10 cellular contexts compared by ENCODE assay signal in the genomic region with DNA sequence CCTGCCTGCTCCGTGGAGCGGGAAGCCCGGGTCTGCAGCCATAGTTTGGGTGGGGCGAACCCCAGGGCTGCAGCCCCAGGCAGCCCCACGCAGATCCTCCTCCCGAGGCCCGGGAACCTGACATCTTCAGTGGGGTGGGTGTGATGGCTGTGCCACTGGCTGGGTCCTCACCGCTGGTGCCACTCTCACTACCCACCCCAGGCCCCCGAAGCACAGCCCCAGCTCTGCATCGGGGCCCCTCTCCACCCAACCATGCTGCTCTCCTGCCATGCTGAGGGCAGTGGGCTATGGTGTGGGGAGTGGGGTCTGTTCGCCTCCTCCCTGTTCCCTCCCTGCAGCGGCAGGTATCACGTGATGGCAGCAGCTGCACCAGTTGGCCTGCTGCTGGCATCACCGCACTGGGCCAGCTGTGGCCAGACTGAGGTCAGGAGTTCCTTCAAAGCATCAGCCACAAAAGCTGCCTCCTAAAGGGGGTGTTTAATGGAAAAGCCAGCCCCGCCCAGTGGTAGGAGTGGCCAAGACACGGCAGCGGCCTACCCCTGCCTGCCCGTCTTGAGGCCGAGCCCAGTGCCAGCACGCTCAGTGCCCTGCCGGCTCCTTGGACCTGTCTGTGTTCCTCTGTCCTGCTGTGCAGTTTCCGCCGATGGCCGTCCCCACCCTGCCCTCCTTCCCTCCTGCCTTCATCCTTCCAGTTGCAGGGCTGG. TPM values are rescaled to one million over a fixed set of nuclear protein-coding genes. Genes with fewer than 3 reads are reported as not detected.
DNase-seq lines count a peak whose midpoint lies in the region; ATAC-seq, FAIRE-seq and TF ChIP-seq lines count a peak whose summit lies in the region.
"Had no signal": no experiment of that assay in that cellular context is flagged by ENCODE, and none has a peak within 500 bp of the region (broad histone marks: within the 10 kb centered on the region; RNA-seq: fewer than 3 reads in every experiment).

No MANE protein-coding gene starts in this region.

- peaks cover 26% of the 10 kb centered on the region for H3K79me2 ChIP-seq in GM12878 (ENCODE audit: control insufficient read depth, insufficient read depth, low read length)
- H3K79me2 ChIP-seq in mammary epithelial cell (ENCODE audit: insufficient read depth, low read length): peaks cover 50% of the 10 kb centered on the region

- CTCF ChIA-PET in GM12878 (lab: Yijun Ruan, JAX): no interaction called here
- CTCF ChIA-PET in mammary epithelial cell (lab: Charles Lee; ENCODE audit: low non-redundant PET): no interaction called here

- in situ Hi-C loops in GM12878 (cut with MboI) (no loop called here), mammary epithelial cell (cut with MboI; ENCODE audit: low sequenced_read_pairs in 2 of 2) (loop anchor here in 1 of 2 donors (25.0 kb wide), 1 partner anchor 106 kb away; no protein-coding TSS in a partner anchor)

- H3K9me3 ChIP-seq in HUES64 (ENCODE audit: insufficient read depth, low read depth, low read length): no peaks in the 10 kb centered on the region
- H3K9me3 ChIP-seq in GM12878 (replicated peaks; ENCODE audit: control insufficient read depth, insufficient read depth, low read length): no peaks in the 10 kb centered on the region
- no peaks in the 10 kb centered on the region for H3K9me3 ChIP-seq in mammary epithelial cell (replicated peaks; ENCODE audit: insufficient read depth, low read length)

- WGBS in HUES64: 88% methylated on average over 21 of the region's 24 CpGs
- 80% methylated on average over 18 of the region's 24 CpGs for WGBS in GM12878 (ENCODE audit: insufficient coverage, insufficient replicate concordance, low lambda C conversion rate, missing lambda C conversion rate)
- WGBS in mammary epithelial cell (ENCODE audit: low coverage, missing lambda C conversion rate): 100% methylated on average over 5 of the region's 24 CpGs

- intact Hi-C loops in GM12878 (cut with micrococcal nuclease; ENCODE audit: unreplicated experiment): no loop called here
- intact Hi-C loops in mammary epithelial cell (cut with micrococcal nuclease): no loop called here

- POLR2A ChIA-PET in GM12878 (lab: Charles Lee): no interaction called here

- no TSS peak for BruUV-seq in GM12878 (replicated peaks; lab: Mats Ljungman, UMichigan)
- BruUV-seq in mammary epithelial cell (replicated peaks; lab: Mats Ljungman, UMichigan): no TSS peak

- H4K20me1 ChIP-seq in GM12878 (ENCODE audit: control insufficient read depth, insufficient read depth) (peaks cover 3% of the 10 kb centered on the region; the same call in 1 of the 2 replicates), mammary epithelial cell (ENCODE audit: insufficient read depth, low read length) (peaks cover 3% of the 10 kb centered on the region)

- H3K27ac ChIP-seq in HUES64 (ENCODE audit: low read depth, low read length) (no peak overlapping the region), GM12878 (ENCODE audit: control insufficient read depth, insufficient read depth) (no peak overlapping the region), mammary epithelial cell (ENCODE audit: insufficient read depth, low read depth, low read length) (no peak overlapping the region)

- H3K9ac ChIP-seq in HUES64 (ENCODE audit: low read depth, low read length): 0 out of 2 replicates have a peak overlapping the region, but pooled peaks have one; percentile 14
- no peak overlapping the region for H3K9ac ChIP-seq in GM12878 (ENCODE audit: control insufficient read depth, insufficient read depth, low read length)
- no peak overlapping the region for H3K9ac ChIP-seq in mammary epithelial cell (ENCODE audit: insufficient read depth, low read length)

- H2AFZ ChIP-seq in GM12878 (ENCODE audit: control insufficient read depth, low read depth, low read length): no peak overlapping the region
- no peak overlapping the region for H2AFZ ChIP-seq in mammary epithelial cell (ENCODE audit: low read depth, low read length)

- H3K4me2 ChIP-seq in GM12878 (ENCODE audit: control insufficient read depth, insufficient read depth) (no peak overlapping the region), mammary epithelial cell (ENCODE audit: insufficient read depth, low read depth, low read length) (no peak overlapping the region)

- H3K27me3 ChIP-seq in HUES64 (ENCODE audit: insufficient read depth, low read length) (no peaks in the 10 kb centered on the region), GM12878 (replicated peaks in 1 of 2; ENCODE audit: control insufficient read depth in 2 of 2, insufficient read depth in 2 of 2, low read length in 1 of 2) (no peaks in the 10 kb centered on the region), mammary epithelial cell (ENCODE audit: insufficient read depth, low read length) (no peaks in the 10 kb centered on the region)

- TF ChIP-seq POLR2A in GM12878 (IDR thresholded peaks at IDR 0.05; ENCODE audit: low read depth, low read length): no peak; the same call in 1 of the 2 replicates

- DNase-seq in GM12878 (ENCODE audit: low read depth, low spot score) (no peak), iPS-NIHi7 (ENCODE audit: extremely low spot score) (peak; percentile 60), retina (peak; percentile 84), mammary epithelial cell (no peak), NCI-H345 treated with DMSO at 0.1 percent for 48 hours (lab: John Stamatoyannopoulos, UW; ENCODE audit: unreplicated experiment) (no peak), GF-D8 (lab: John Stamatoyannopoulos, UW) (no peak)
- DNase-seq: activated naive CD4-positive, alpha-beta T cell; NCI-H1105 treated with DMSO at 0.1 percent for 48 hours had no signal

- no peak for TF ChIP-seq EP300 in GM12878 (IDR thresholded peaks at IDR 0.05; ENCODE audit: borderline replicate concordance in 1 of 2, control insufficient read depth in 1 of 2, low read depth in 2 of 2, low read length in 2 of 2)

- TF ChIP-seq RAD21 in GM12878 (IDR thresholded peaks at IDR 0.05; ENCODE audit: insufficient read depth, low read depth, low read length): no peak

- H3K36me3 ChIP-seq in HUES64 (ENCODE audit: insufficient read depth, low read length): peaks cover 13% of the 10 kb centered on the region
- peaks cover 5 to 23% of the 10 kb centered on the region in 2 experiments; a peak in 3 of 4 replicates for H3K36me3 ChIP-seq in GM12878 (ENCODE audit: control insufficient read depth in 2 of 2, insufficient read depth in 2 of 2, low read length in 1 of 2)
- no peaks in the 10 kb centered on the region for H3K36me3 ChIP-seq in mammary epithelial cell (ENCODE audit: insufficient read depth, low read length)

- SMC1A ChIA-PET in GM12878 (lab: Charles Lee; ENCODE audit: uncharacterized antibody, unreplicated experiment): no interaction called here

- FAIRE-seq in GM12878 (lab: Jason Lieb, UNC): no peak

- dilution Hi-C loops in mammary epithelial cell (cut with HindIII; ENCODE audit: low sequenced_read_pairs): loop anchor here (5.0 to 10.0 kb wide), 2 partner anchors 69 to 202 kb away; no protein-coding TSS in a partner anchor

- RAD21 ChIA-PET in GM12878 (lab: Charles Lee; ENCODE audit: unreplicated experiment): no interaction called here

- ATAC-seq in GM12878 (peak; percentile 42; the same call in 1 of the 3 replicates), HG02852 (IDR thresholded peaks at IDR 0.05; ENCODE audit: unreplicated experiment) (no peak)

- peaks cover 6% of the 10 kb centered on the region; the same call in 1 of the 2 replicates for H3K4me1 ChIP-seq in HUES64 (ENCODE audit: insufficient read depth, low read length)
- H3K4me1 ChIP-seq in GM12878 (ENCODE audit: control insufficient read depth, insufficient read depth, low read length): no peaks in the 10 kb centered on the region
- H3K4me1 ChIP-seq in mammary epithelial cell (ENCODE audit: insufficient read depth, low read length): no peaks in the 10 kb centered on the region

- H3K4me3 ChIP-seq in HUES64 (ENCODE audit: low read length) (no peak overlapping the region), GM12878 (no peak overlapping the region), mammary epithelial cell (replicated peaks in 1 of 3; ENCODE audit: insufficient read depth in 1 of 3, low read depth in 2 of 3, low read length in 3 of 3) (no peak overlapping the region)

- TF ChIP-seq CTCF in GM12878 (IDR thresholded peaks at IDR 0.05 in 2 of 3, conservative IDR thresholded peaks at IDR 0.05 in 1 of 3; ENCODE audit: control insufficient read depth in 2 of 3, extremely low read depth in 1 of 3, insufficient read depth in 1 of 3, low read depth in 3 of 3, low read length in 3 of 3) (no peak), mammary epithelial cell (conservative IDR thresholded peaks at IDR 0.05 in 1 of 2, IDR thresholded peaks at IDR 0.05 in 1 of 2; ENCODE audit: extremely low read depth in 1 of 2, insufficient read depth in 1 of 2, low read depth in 1 of 2, low read length in 2 of 2) (no peak)

RNA-seq across cellular contexts. Expression of gene KCTD5, which starts 10.8 kb away (rescaled TPM):
- polyA plus RNA-seq in HUES64 (2013, experiment 1 of 2): 22.2 TPM
- polyA plus RNA-seq in HUES64 (2013, experiment 2 of 2): 25.4 TPM
- 17.9 and 27.0 TPM in 2 replicates for total RNA-seq in GM12878 (2013; cell fraction: nucleolus; rRNA removed)
- total RNA-seq in GM12878 (2014; rRNA removed) (36.1 and 40.9 TPM in 2 replicates), GM12878 (2014; rRNA removed; fragmentation: Illumina TruSeq; extraction: Trizol) (24.1 and 24.2 TPM in 2 replicates), GM12878 (2021) (36.1 and 36.5 TPM in 2 replicates), mammary epithelial cell (10 to 100 TPM; 43.7 to 47.8 TPM)
- polyA plus RNA-seq in GM12878 (2011; ENCODE audit: low read depth): 16.7 TPM
- polyA plus RNA-seq in GM12878 (2011; rRNA removed) (42.4 and 50.2 TPM in 2 replicates), GM12878 (2014; fragmentation: Illumina TruSeq; extraction: Trizol) (18.1 and 24.7 TPM in 2 replicates), GM12878 (2014; fragmentation: Nextera tagmentation; extraction: Ambion mirVana) (1 to 10 TPM in 1 of 2 experiments, under 1 TPM in 1; 0.58 to 3.0 TPM), GM12878 (2014; rRNA removed) (56.4 and 57.9 TPM in 2 replicates), GM12878 (2016; fragmentation: Nextera tagmentation; extraction: Ambion mirVana) (10 to 100 TPM; 38.1 to 42.3 TPM), mammary epithelial cell (42.5 TPM)
- 62.7 and 95.3 TPM in 2 replicates for polyA plus RNA-seq in GM12878 (2011; cell fraction: cytosol; rRNA removed)
- polyA plus RNA-seq in GM12878 (2011; cell fraction: nucleus; rRNA removed): 42.2 and 48.1 TPM in 2 replicates
- polyA plus RNA-seq in GM12878 (2012): 23.3 and 35.2 TPM in 2 replicates
- 34.3 and 36.0 TPM in 2 replicates for polyA minus RNA-seq in GM12878 (2011; rRNA and poly(A)+ RNA removed)
- 13.5 and 17.0 TPM in 2 replicates for polyA minus RNA-seq in GM12878 (2011; cell fraction: cytosol; rRNA and poly(A)+ RNA removed)
- 39.0 and 51.4 TPM in 2 replicates for polyA minus RNA-seq in GM12878 (2011; cell fraction: nucleus; rRNA and poly(A)+ RNA removed)
- 24.4 TPM for polyA minus RNA-seq in mammary epithelial cell

RNA-seq across cellular contexts. Expression of gene PRSS27, which starts 26.9 kb away (rescaled TPM):
- 1.6 TPM for polyA plus RNA-seq in HUES64 (2013, experiment 1 of 2)
- polyA plus RNA-seq in HUES64 (2013, experiment 2 of 2): 1.1 TPM
- total RNA-seq in GM12878 (2013; cell fraction: nucleolus; rRNA removed): 3.9 and 4.2 TPM in 2 replicates
- total RNA-seq in GM12878 (2014; rRNA removed): 0.71 and 1.4 TPM in 2 replicates
- total RNA-seq in GM12878 (2014; rRNA removed; fragmentation: Illumina TruSeq; extraction: Trizol): 0.27 and 0.37 TPM in 2 replicates
- total RNA-seq in GM12878 (2021): 0.97 and 1.8 TPM in 2 replicates
- 0.58 TPM for polyA plus RNA-seq in GM12878 (2011; ENCODE audit: low read depth)
- polyA plus RNA-seq in GM12878 (2011; rRNA removed): 0.49 and 0.65 TPM in 2 replicates
- 1.5 and 2.6 TPM in 2 replicates for polyA plus RNA-seq in GM12878 (2011; cell fraction: cytosol; rRNA removed)
- 4.2 and 4.3 TPM in 2 replicates for polyA plus RNA-seq in GM12878 (2011; cell fraction: nucleus; rRNA removed)
- polyA plus RNA-seq in GM12878 (2012): 0.90 and 1.6 TPM in 2 replicates
- 0.18 TPM in 1 of 2 replicates, not detected in the other for polyA plus RNA-seq in GM12878 (2014; fragmentation: Illumina TruSeq; extraction: Trizol)
- polyA plus RNA-seq in GM12878 (2014; fragmentation: Nextera tagmentation; extraction: Ambion mirVana): not detected
- 0.86 and 1.8 TPM in 2 replicates for polyA plus RNA-seq in GM12878 (2014; rRNA removed)
- under 1 TPM; 0.21 to 0.36 TPM for polyA plus RNA-seq in GM12878 (2016; fragmentation: Nextera tagmentation; extraction: Ambion mirVana)
- 0.37 and 1.6 TPM in 2 replicates for polyA minus RNA-seq in GM12878 (2011; rRNA and poly(A)+ RNA removed)
- polyA minus RNA-seq in GM12878 (2011; cell fraction: cytosol; rRNA and poly(A)+ RNA removed): 0.83 and 1.5 TPM in 2 replicates
- 0.60 and 1.1 TPM in 2 replicates for polyA minus RNA-seq in GM12878 (2011; cell fraction: nucleus; rRNA and poly(A)+ RNA removed)
- 1 to 10 TPM; 1.5 to 1.6 TPM for total RNA-seq in mammary epithelial cell
- polyA plus RNA-seq in mammary epithelial cell: 0.33 TPM
- not detected for polyA minus RNA-seq in mammary epithelial cell

RNA-seq across cellular contexts. Expression of gene SRRM2, which starts 59.3 kb away (rescaled TPM):
- 298 TPM for polyA plus RNA-seq in HUES64 (2013, experiment 1 of 2)
- 286 TPM for polyA plus RNA-seq in HUES64 (2013, experiment 2 of 2)
- 433 and 461 TPM in 2 replicates for total RNA-seq in GM12878 (2013; cell fraction: nucleolus; rRNA removed)
- total RNA-seq in GM12878 (2014; rRNA removed): 45.0 and 58.5 TPM in 2 replicates
- 66.4 and 68.1 TPM in 2 replicates for total RNA-seq in GM12878 (2014; rRNA removed; fragmentation: Illumina TruSeq; extraction: Trizol)
- 420 and 483 TPM in 2 replicates for total RNA-seq in GM12878 (2021)
- polyA plus RNA-seq in GM12878 (2011; ENCODE audit: low read depth): 162 TPM
- polyA plus RNA-seq in GM12878 (2011; rRNA removed): 96.5 and 129 TPM in 2 replicates
- polyA plus RNA-seq in GM12878 (2011; cell fraction: cytosol; rRNA removed): 199 and 209 TPM in 2 replicates
- polyA plus RNA-seq in GM12878 (2011; cell fraction: nucleus; rRNA removed): 2,282 and 3,207 TPM in 2 replicates
- polyA plus RNA-seq in GM12878 (2012): 479 and 774 TPM in 2 replicates
- polyA plus RNA-seq in GM12878 (2014; fragmentation: Illumina TruSeq; extraction: Trizol): 402 and 463 TPM in 2 replicates
- 10 to 100 TPM; 30.1 to 73.0 TPM for polyA plus RNA-seq in GM12878 (2014; fragmentation: Nextera tagmentation; extraction: Ambion mirVana)
- 502 and 661 TPM in 2 replicates for polyA plus RNA-seq in GM12878 (2014; rRNA removed)
- polyA plus RNA-seq in GM12878 (2016; fragmentation: Nextera tagmentation; extraction: Ambion mirVana): 100 to 1,000 TPM; 262 to 266 TPM
- polyA minus RNA-seq in GM12878 (2011; rRNA and poly(A)+ RNA removed): 68.3 and 115 TPM in 2 replicates
- polyA minus RNA-seq in GM12878 (2011; cell fraction: cytosol; rRNA and poly(A)+ RNA removed): 104 and 110 TPM in 2 replicates
- polyA minus RNA-seq in GM12878 (2011; cell fraction: nucleus; rRNA and poly(A)+ RNA removed): 146 and 241 TPM in 2 replicates
- 100 to 1,000 TPM in 1 of 2 donors, 10 to 100 TPM in 1; 76.5 to 493 TPM for total RNA-seq in mammary epithelial cell
- polyA plus RNA-seq in mammary epithelial cell: 123 TPM
- polyA minus RNA-seq in mammary epithelial cell: 576 TPM

Comparison
In these comparisons a context has a peak if more than half of its experiments do, and no peak if none do; other contexts are left out.
1. DNase-seq: peak in iPS-NIHi7 (single experiment) and retina (single experiment); none in GM12878 (single experiment), mammary epithelial cell (single experiment), NCI-H345 treated with DMSO at 0.1 percent for 48 hours (single experiment) and GF-D8 (single experiment).